Comparison of ENCODE assay signal across 1 cellular context in the genomic region with DNA sequence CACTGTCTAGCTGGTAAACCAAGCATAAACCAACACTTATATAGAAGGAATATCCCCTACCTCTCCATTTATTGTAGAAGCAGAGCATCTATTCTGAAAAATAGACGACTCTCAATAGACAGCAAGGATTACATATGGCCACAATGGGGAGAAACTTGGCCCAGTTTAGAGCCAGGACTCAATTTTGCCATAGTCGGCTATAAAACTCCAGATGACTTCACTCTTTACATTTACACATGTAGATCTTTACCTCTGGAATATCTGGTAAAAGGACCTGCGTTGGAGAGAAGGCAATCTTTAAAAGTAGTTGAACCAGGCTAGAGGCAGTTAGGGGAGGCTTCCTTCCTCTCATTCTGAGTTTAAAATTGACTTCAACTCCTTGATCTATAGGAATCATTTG.
TF ChIP-seq lines count a peak whose summit lies in the region.

No MANE protein-coding gene starts in this region.

TF ChIP-seq in GM23338, 12 proteins besides CTCF, POLR2A, EP300 and RAD21:
- TF ChIP-seq, protein P1, sequence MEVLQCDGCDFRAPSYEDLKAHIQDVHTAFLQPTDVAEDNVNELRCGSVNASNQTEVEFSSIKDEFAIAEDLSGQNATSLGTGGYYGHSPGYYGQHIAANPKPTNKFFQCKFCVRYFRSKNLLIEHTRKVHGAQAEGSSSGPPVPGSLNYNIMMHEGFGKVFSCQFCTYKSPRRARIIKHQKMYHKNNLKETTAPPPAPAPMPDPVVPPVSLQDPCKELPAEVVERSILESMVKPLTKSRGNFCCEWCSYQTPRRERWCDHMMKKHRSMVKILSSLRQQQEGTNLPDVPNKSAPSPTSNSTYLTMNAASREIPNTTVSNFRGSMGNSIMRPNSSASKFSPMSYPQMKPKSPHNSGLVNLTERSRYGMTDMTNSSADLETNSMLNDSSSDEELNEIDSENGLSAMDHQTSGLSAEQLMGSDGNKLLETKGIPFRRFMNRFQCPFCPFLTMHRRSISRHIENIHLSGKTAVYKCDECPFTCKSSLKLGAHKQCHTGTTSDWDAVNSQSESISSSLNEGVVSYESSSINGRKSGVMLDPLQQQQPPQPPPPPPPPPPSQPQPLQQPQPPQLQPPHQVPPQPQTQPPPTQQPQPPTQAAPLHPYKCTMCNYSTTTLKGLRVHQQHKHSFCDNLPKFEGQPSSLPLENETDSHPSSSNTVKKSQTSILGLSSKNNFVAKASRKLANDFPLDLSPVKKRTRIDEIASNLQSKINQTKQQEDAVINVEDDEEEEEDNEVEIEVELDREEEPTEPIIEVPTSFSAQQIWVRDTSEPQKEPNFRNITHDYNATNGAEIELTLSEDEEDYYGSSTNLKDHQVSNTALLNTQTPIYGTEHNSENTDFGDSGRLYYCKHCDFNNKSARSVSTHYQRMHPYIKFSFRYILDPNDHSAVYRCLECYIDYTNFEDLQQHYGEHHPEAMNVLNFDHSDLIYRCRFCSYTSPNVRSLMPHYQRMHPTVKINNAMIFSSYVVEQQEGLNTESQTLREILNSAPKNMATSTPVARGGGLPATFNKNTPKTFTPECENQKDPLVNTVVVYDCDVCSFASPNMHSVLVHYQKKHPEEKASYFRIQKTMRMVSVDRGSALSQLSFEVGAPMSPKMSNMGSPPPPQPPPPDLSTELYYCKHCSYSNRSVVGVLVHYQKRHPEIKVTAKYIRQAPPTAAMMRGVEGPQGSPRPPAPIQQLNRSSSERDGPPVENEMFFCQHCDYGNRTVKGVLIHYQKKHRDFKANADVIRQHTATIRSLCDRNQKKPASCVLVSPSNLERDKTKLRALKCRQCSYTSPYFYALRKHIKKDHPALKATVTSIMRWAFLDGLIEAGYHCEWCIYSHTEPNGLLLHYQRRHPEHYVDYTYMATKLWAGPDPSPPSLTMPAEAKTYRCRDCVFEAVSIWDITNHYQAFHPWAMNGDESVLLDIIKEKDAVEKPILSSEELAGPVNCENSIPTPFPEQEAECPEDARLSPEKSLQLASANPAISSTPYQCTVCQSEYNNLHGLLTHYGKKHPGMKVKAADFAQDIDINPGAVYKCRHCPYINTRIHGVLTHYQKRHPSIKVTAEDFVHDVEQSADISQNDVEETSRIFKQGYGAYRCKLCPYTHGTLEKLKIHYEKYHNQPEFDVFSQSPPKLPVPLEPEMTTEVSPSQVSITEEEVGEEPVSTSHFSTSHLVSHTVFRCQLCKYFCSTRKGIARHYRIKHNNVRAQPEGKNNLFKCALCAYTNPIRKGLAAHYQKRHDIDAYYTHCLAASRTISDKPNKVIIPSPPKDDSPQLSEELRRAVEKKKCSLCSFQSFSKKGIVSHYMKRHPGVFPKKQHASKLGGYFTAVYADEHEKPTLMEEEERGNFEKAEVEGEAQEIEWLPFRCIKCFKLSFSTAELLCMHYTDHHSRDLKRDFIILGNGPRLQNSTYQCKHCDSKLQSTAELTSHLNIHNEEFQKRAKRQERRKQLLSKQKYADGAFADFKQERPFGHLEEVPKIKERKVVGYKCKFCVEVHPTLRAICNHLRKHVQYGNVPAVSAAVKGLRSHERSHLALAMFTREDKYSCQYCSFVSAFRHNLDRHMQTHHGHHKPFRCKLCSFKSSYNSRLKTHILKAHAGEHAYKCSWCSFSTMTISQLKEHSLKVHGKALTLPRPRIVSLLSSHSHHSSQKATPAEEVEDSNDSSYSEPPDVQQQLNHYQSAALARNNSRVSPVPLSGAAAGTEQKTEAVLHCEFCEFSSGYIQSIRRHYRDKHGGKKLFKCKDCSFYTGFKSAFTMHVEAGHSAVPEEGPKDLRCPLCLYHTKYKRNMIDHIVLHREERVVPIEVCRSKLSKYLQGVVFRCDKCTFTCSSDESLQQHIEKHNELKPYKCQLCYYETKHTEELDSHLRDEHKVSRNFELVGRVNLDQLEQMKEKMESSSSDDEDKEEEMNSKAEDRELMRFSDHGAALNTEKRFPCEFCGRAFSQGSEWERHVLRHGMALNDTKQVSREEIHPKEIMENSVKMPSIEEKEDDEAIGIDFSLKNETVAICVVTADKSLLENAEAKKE (CRISPR knock-in tag; IDR thresholded peaks at IDR 0.05), result no peak
- no peak for TF ChIP-seq EZH2 (IDR thresholded peaks at IDR 0.05; ENCODE audit: low read depth, unreplicated experiment)
- TF ChIP-seq JUNB (IDR thresholded peaks at IDR 0.05; ENCODE audit: unreplicated experiment), result no peak
- TF ChIP-seq, protein P2, sequence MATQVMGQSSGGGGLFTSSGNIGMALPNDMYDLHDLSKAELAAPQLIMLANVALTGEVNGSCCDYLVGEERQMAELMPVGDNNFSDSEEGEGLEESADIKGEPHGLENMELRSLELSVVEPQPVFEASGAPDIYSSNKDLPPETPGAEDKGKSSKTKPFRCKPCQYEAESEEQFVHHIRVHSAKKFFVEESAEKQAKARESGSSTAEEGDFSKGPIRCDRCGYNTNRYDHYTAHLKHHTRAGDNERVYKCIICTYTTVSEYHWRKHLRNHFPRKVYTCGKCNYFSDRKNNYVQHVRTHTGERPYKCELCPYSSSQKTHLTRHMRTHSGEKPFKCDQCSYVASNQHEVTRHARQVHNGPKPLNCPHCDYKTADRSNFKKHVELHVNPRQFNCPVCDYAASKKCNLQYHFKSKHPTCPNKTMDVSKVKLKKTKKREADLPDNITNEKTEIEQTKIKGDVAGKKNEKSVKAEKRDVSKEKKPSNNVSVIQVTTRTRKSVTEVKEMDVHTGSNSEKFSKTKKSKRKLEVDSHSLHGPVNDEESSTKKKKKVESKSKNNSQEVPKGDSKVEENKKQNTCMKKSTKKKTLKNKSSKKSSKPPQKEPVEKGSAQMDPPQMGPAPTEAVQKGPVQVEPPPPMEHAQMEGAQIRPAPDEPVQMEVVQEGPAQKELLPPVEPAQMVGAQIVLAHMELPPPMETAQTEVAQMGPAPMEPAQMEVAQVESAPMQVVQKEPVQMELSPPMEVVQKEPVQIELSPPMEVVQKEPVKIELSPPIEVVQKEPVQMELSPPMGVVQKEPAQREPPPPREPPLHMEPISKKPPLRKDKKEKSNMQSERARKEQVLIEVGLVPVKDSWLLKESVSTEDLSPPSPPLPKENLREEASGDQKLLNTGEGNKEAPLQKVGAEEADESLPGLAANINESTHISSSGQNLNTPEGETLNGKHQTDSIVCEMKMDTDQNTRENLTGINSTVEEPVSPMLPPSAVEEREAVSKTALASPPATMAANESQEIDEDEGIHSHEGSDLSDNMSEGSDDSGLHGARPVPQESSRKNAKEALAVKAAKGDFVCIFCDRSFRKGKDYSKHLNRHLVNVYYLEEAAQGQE (IDR thresholded peaks at IDR 0.05; ENCODE audit: unreplicated experiment), result no peak
- TF ChIP-seq STAT1 (IDR thresholded peaks at IDR 0.05; ENCODE audit: unreplicated experiment), result no peak
- TF ChIP-seq EZH2phosphoT487 (IDR thresholded peaks at IDR 0.05; ENCODE audit: unreplicated experiment), result no peak
- TF ChIP-seq, protein P3, sequence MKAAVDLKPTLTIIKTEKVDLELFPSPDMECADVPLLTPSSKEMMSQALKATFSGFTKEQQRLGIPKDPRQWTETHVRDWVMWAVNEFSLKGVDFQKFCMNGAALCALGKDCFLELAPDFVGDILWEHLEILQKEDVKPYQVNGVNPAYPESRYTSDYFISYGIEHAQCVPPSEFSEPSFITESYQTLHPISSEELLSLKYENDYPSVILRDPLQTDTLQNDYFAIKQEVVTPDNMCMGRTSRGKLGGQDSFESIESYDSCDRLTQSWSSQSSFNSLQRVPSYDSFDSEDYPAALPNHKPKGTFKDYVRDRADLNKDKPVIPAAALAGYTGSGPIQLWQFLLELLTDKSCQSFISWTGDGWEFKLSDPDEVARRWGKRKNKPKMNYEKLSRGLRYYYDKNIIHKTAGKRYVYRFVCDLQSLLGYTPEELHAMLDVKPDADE (IDR thresholded peaks at IDR 0.05), result no peak
